Comparison of ENCODE assay signal across 19 cellular contexts in genomic region chr2:184371641-184372040, GRCh38.
A peak's percentile ranks its signal among the peaks of the same experiment; 100 is the strongest.
DNase-seq lines count a peak whose midpoint lies in the region; ATAC-seq and TF ChIP-seq lines count a peak whose summit lies in the region.
"Had no signal": no experiment of that assay in that cellular context is flagged by ENCODE, and none has a peak within 500 bp of the region (broad histone marks: within the 10 kb centered on the region; RNA-seq: fewer than 3 reads in every experiment).

No MANE protein-coding gene starts in this region.

- DNase-seq in SK-N-DZ (ENCODE audit: low spot score): peak; percentile 46
- DNase-seq in iris pigment epithelial cell (ENCODE audit: low read depth): peak; percentile 0
- DNase-seq in upper lobe of left lung: no peak
- no peak for DNase-seq in activated CD8-positive, alpha-beta memory T cell treated with anti-CD3 and anti-CD28 coated beads, Interleukin-2, amount 10 ng/mL, durations not matched to agents 7 days and 5 days
- no peak for DNase-seq in 8988T
- DNase-seq: ACHN; COR-L47; DMS 273 treated with DMSO at 0.1 percent for 48 hours; DND-41; NCI-H1105; NCI-H2081 treated with DMSO at 0.1 percent for 48 hours; NCI-H446 treated with DMSO at 0.1 percent for 48 hours; NK-92 treated with Interleukin-12 subunit alpha and Interleukin-12 subunit beta, amount 100 ng/mL, for 24 hours; SHP77 had no signal

- 76 to 81% methylated on average over 1 of the region's 1 CpG for WGBS in upper lobe of left lung, 2 donors

- no peaks in the 10 kb centered on the region for H3K4me1 ChIP-seq in upper lobe of left lung

- H3K27ac ChIP-seq in upper lobe of left lung: no peak overlapping the region

- TF ChIP-seq CTCF in upper lobe of left lung (IDR thresholded peaks at IDR 0.05): no peak

- H3K36me3 ChIP-seq in upper lobe of left lung: no peaks in the 10 kb centered on the region

- H3K9me3 Mint-ChIP-seq in stimulated activated memory B cell treated with anti-CD40 and anti-IgM and Interleukin-4, amounts not matched to agents 10 μg/mL and 1 μg/mL and 100 μg/mL, for 72 hours: peaks cover 12% of the 10 kb centered on the region
- peaks cover 3% of the 10 kb centered on the region for H3K9me3 Mint-ChIP-seq in activated CD8-positive, alpha-beta memory T cell treated with anti-CD3 and anti-CD28 coated beads, Interleukin-2, amount 10 ng/mL, durations not matched to agents 7 days and 5 days (ENCODE audit: low read depth)
- H3K9me3 Mint-ChIP-seq: GM23338 had no signal

- peak overlapping the region; percentile 64 for H3K27ac Mint-ChIP-seq in stimulated activated memory B cell treated with anti-CD40 and anti-IgM and Interleukin-4, amounts not matched to agents 10 μg/mL and 1 μg/mL and 100 μg/mL, for 72 hours
- H3K27ac Mint-ChIP-seq in activated CD8-positive, alpha-beta memory T cell treated with anti-CD3 and anti-CD28 coated beads, Interleukin-2, amount 10 ng/mL, durations not matched to agents 7 days and 5 days: no peak overlapping the region

- peaks cover 16% of the 10 kb centered on the region for H3K4me1 Mint-ChIP-seq in stimulated activated memory B cell treated with anti-CD40 and anti-IgM and Interleukin-4, amounts not matched to agents 10 μg/mL and 1 μg/mL and 100 μg/mL, for 72 hours
- H3K4me1 Mint-ChIP-seq in activated CD8-positive, alpha-beta memory T cell treated with anti-CD3 and anti-CD28 coated beads, Interleukin-2, amount 10 ng/mL, durations not matched to agents 7 days and 5 days: no peaks in the 10 kb centered on the region

- no peak overlapping the region for H3K4me3 ChIP-seq in upper lobe of left lung
- H3K4me3 ChIP-seq: GM23338, K562 had no signal

- no peaks in the 10 kb centered on the region for H3K9me3 ChIP-seq in upper lobe of left lung

- no peaks in the 10 kb centered on the region for H3K27me3 Mint-ChIP-seq in stimulated activated memory B cell treated with anti-CD40 and anti-IgM and Interleukin-4, amounts not matched to agents 10 μg/mL and 1 μg/mL and 100 μg/mL, for 72 hours
- no peaks in the 10 kb centered on the region for H3K27me3 Mint-ChIP-seq in activated CD8-positive, alpha-beta memory T cell treated with anti-CD3 and anti-CD28 coated beads, Interleukin-2, amount 10 ng/mL, durations not matched to agents 7 days and 5 days

- ATAC-seq in HG03095 (IDR thresholded peaks at IDR 0.05; ENCODE audit: unreplicated experiment) (peak; percentile 21), upper lobe of left lung (ENCODE audit: low FRiP score in 2 of 2) (no peak)
- no peak for ATAC-seq in stimulated activated memory B cell treated with anti-CD40 and anti-IgM and Interleukin-4, amounts not matched to agents 10 μg/mL and 1 μg/mL and 100 μg/mL, for 72 hours
- no peak for ATAC-seq in activated CD8-positive, alpha-beta memory T cell treated with anti-CD3 and anti-CD28 coated beads, Interleukin-2, amount 10 ng/mL, durations not matched to agents 7 days and 5 days
- ATAC-seq: HCT116, K562 had no signal

- TF ChIP-seq EP300 in upper lobe of left lung (IDR thresholded peaks at IDR 0.05): no peak

- no peaks in the 10 kb centered on the region for H3K36me3 Mint-ChIP-seq in stimulated activated memory B cell treated with anti-CD40 and anti-IgM and Interleukin-4, amounts not matched to agents 10 μg/mL and 1 μg/mL and 100 μg/mL, for 72 hours
- no peaks in the 10 kb centered on the region for H3K36me3 Mint-ChIP-seq in activated CD8-positive, alpha-beta memory T cell treated with anti-CD3 and anti-CD28 coated beads, Interleukin-2, amount 10 ng/mL, durations not matched to agents 7 days and 5 days

- no peak overlapping the region for H3K4me3 Mint-ChIP-seq in stimulated activated memory B cell treated with anti-CD40 and anti-IgM and Interleukin-4, amounts not matched to agents 10 μg/mL and 1 μg/mL and 100 μg/mL, for 72 hours
- H3K4me3 Mint-ChIP-seq in activated CD8-positive, alpha-beta memory T cell treated with anti-CD3 and anti-CD28 coated beads, Interleukin-2, amount 10 ng/mL, durations not matched to agents 7 days and 5 days: no peak overlapping the region
- H3K4me3 Mint-ChIP-seq: GM23338 had no signal

- no peak for TF ChIP-seq POLR2A in upper lobe of left lung (IDR thresholded peaks at IDR 0.05)

- no peaks in the 10 kb centered on the region for H3K27me3 ChIP-seq in upper lobe of left lung

- CTCF ChIA-PET in activated CD8-positive, alpha-beta memory T cell treated with anti-CD3 and anti-CD28 coated beads, Interleukin-2, amount 10 ng/mL, durations not matched to agents 7 days and 5 days (lab: Charles Lee): no interaction called here

Comparison
In these comparisons a context has a peak if more than half of its experiments do, and no peak if none do; other contexts are left out.
1. DNase-seq: peak in SK-N-DZ (single experiment) and iris pigment epithelial cell (single experiment); none in upper lobe of left lung (0 of 2), activated CD8-positive, alpha-beta memory T cell treated with anti-CD3 and anti-CD28 coated beads, Interleukin-2, amount 10 ng/mL, durations not matched to agents 7 days and 5 days (single experiment) and 8988T (single experiment).